ENCODE assay signal across 25 cellular contexts in genomic region chr1:51131185-51131584, GRCh38. TPM values are rescaled to one million over a fixed set of nuclear protein-coding genes. Genes with fewer than 3 reads are reported as not detected.
"Had no signal": no experiment of that assay in that cellular context is flagged by ENCODE, and none has a peak within 500 bp of the region (broad histone marks: within the 10 kb centered on the region; RNA-seq: fewer than 3 reads in every experiment).

No MANE protein-coding gene starts in this region.

- ATAC-seq: activated T-helper 17 cell treated with anti-CD3 and anti-CD28 coated beads, Interleukin-2, amount 50 U/mL, for 72 hours; T-cell had no signal

- H3K27ac ChIP-seq: VCaP had no signal

- DNase-seq: activated CD4-positive, alpha-beta memory T cell treated with anti-CD3 and anti-CD28 coated beads for 36 hours; activated CD4-positive, alpha-beta T cell treated with anti-CD3 and anti-CD28 coated beads, Interleukin-2, amount 10 ng/mL, durations not matched to agents 7 days and 5 days; activated CD4-positive, CD25-positive, alpha-beta regulatory T cell; activated CD8-positive, alpha-beta memory T cell treated with anti-CD3 and anti-CD28 coated beads for 24 hours; activated gamma-delta T cell; activated naive CD4-positive, alpha-beta T cell treated with anti-CD3 and anti-CD28 coated beads for 36 hours; activated T-cell treated with anti-CD3 and anti-CD28 coated beads, Interleukin-2, amount 50 U/mL, for 48 hours; amygdala; Karpas-422; MM.1S; NCI-H1092; NCI-H1417; NCI-H2029; NCI-H345; NCI-H510A treated with DMSO at 0.1 percent for 48 hours; NCI-H69; SIG-M5; T-cell; T-helper 2 cell; T1000 had no signal

- FAIRE-seq: astrocyte had no signal

RNA-seq across cellular contexts. Expression of gene C1orf185, which starts 29.2 kb away (rescaled TPM):
- total RNA-seq: activated CD4-positive, alpha-beta memory T cell treated with anti-CD3 and anti-CD28 coated beads for 36 hours; activated CD4-positive, alpha-beta T cell treated with anti-CD3 and anti-CD28 coated beads, Interleukin-2, amount 10 ng/mL, durations not matched to agents 7 days and 5 days; activated naive CD4-positive, alpha-beta T cell treated with anti-CD3 and anti-CD28 coated beads for 36 hours; activated T-helper 17 cell treated with anti-CD3 and anti-CD28 coated beads, Interleukin-2, amount 50 U/mL, for 72 hours; astrocyte; OCI-LY7; RPMI7951; T-cell had no signal
